ENCODE assay signal across 9 cellular contexts in genomic region chr15:87952736-87953135, GRCh38.
"Had no signal": no experiment of that assay in that cellular context is flagged by ENCODE, and none has a peak within 500 bp of the region (broad histone marks: within the 10 kb centered on the region; RNA-seq: fewer than 3 reads in every experiment).

No MANE protein-coding gene starts in this region.

- H3K4me3 ChIP-seq: K562 had no signal

- H3K27ac Mint-ChIP-seq: IgD-negative memory B cell had no signal

- FAIRE-seq: HepG2, HTR-8/SVneo, K562 had no signal

- DNase-seq: IMR-90, KBM-7, KG1 had no signal

- H3K4me2 ChIP-seq: KMS-11 had no signal

- H3K27ac ChIP-seq: HL-60, KMS-11 had no signal

- H3K9ac ChIP-seq: KMS-11 had no signal

- H3K36me3 Mint-ChIP-seq: IgD-negative memory B cell had no signal
